ENCODE assay signal across 12 cellular contexts in genomic region chr2:241110607-241111442, GRCh38. TPM values are rescaled to one million over a fixed set of nuclear protein-coding genes. Genes with fewer than 3 reads are reported as not detected.
DNase-seq lines count a peak whose midpoint lies in the region; ATAC-seq, FAIRE-seq and TF ChIP-seq lines count a peak whose summit lies in the region.
"Had no signal": no experiment of that assay in that cellular context is flagged by ENCODE, and none has a peak within 500 bp of the region (broad histone marks: within the 10 kb centered on the region; RNA-seq: fewer than 3 reads in every experiment).

No MANE protein-coding gene starts in this region.

- H3K4me2 ChIP-seq in GM12878 (ENCODE audit: control insufficient read depth, insufficient read depth): peak overlapping the region; percentile 90

- H3K27ac ChIP-seq in CD4-positive, alpha-beta memory T cell (ENCODE audit: low read depth, low read length): peak overlapping the region; percentile 64
- peak overlapping the region; percentile 82 for H3K27ac ChIP-seq in GM12878 (ENCODE audit: control insufficient read depth, insufficient read depth)
- H3K27ac ChIP-seq: HL-60 had no signal

- ATAC-seq in GM18861 (IDR thresholded peaks at IDR 0.05; ENCODE audit: unreplicated experiment) (peak; percentile 31), HG03066 (IDR thresholded peaks at IDR 0.05; ENCODE audit: low read depth, unreplicated experiment) (peak; percentile 45), GM12878 (peak; percentile 79)
- ATAC-seq in natural killer cell treated with Interleukin-12 subunit alpha and Interleukin-12 subunit beta and Interleukin-15 and Interleukin-18, amount 100 ng/mL, for 72 hours: no peak

- peaks cover 60% of the 10 kb centered on the region for H3K4me1 ChIP-seq in CD4-positive, alpha-beta memory T cell (ENCODE audit: insufficient read depth, low read length)
- H3K4me1 ChIP-seq in GM12878 (ENCODE audit: control insufficient read depth, insufficient read depth, low read length): peaks cover 33% of the 10 kb centered on the region

- TF ChIP-seq RAD21 in GM12878 (IDR thresholded peaks at IDR 0.05; ENCODE audit: insufficient read depth, low read depth, low read length): no peak

- H3K4me3 Mint-ChIP-seq in CD4-positive, alpha-beta memory T cell: peak overlapping the region; percentile 89 to 98 (median 93)
- no peak overlapping the region for H3K4me3 Mint-ChIP-seq in natural killer cell treated with Interleukin-12 subunit alpha and Interleukin-12 subunit beta and Interleukin-15 and Interleukin-18, amount 100 ng/mL, for 72 hours

- H3K27ac Mint-ChIP-seq in CD4-positive, alpha-beta memory T cell: peak overlapping the region; percentile 93 to 99 (median 97)
- H3K27ac Mint-ChIP-seq in natural killer cell treated with Interleukin-12 subunit alpha and Interleukin-12 subunit beta and Interleukin-15 and Interleukin-18, amount 100 ng/mL, for 72 hours: no peak overlapping the region

- peak in 1 of 5 donors; percentile 33 for DNase-seq in CD4-positive, alpha-beta memory T cell
- DNase-seq in GM12878 (ENCODE audit: low read depth, low spot score) (no peak), HTR-8/SVneo (ENCODE audit: insufficient read length, low spot score) (no peak), NCI-H69 (lab: John Stamatoyannopoulos, UW) (no peak), T-helper 9 cell (no peak)
- no peak for DNase-seq in natural killer cell treated with Interleukin-12 subunit alpha and Interleukin-12 subunit beta and Interleukin-15 and Interleukin-18, amount 100 ng/mL, for 72 hours (ENCODE audit: low spot score)
- DNase-seq: activated gamma-delta T cell, NCI-H2107 had no signal

- TF ChIP-seq CTCF in GM12878 (IDR thresholded peaks at IDR 0.05 in 2 of 3, conservative IDR thresholded peaks at IDR 0.05 in 1 of 3; ENCODE audit: control insufficient read depth in 2 of 3, extremely low read depth in 1 of 3, insufficient read depth in 1 of 3, low read depth in 3 of 3, low read length in 3 of 3): no peak

- H3K27me3 Mint-ChIP-seq in CD4-positive, alpha-beta memory T cell: no peaks in the 10 kb centered on the region
- H3K27me3 Mint-ChIP-seq in natural killer cell treated with Interleukin-12 subunit alpha and Interleukin-12 subunit beta and Interleukin-15 and Interleukin-18, amount 100 ng/mL, for 72 hours: no peaks in the 10 kb centered on the region

- peaks cover 30% of the 10 kb centered on the region for H3K79me2 ChIP-seq in GM12878 (ENCODE audit: control insufficient read depth, insufficient read depth, low read length)

- no peaks in the 10 kb centered on the region for H3K27me3 ChIP-seq in CD4-positive, alpha-beta memory T cell (ENCODE audit: insufficient read depth, low read length)
- no peaks in the 10 kb centered on the region for H3K27me3 ChIP-seq in GM12878 (replicated peaks in 1 of 2; ENCODE audit: control insufficient read depth in 2 of 2, insufficient read depth in 2 of 2, low read length in 1 of 2)

- H3K9ac ChIP-seq in GM12878 (ENCODE audit: control insufficient read depth, insufficient read depth, low read length): peak overlapping the region; percentile 56

- H3K9me3 ChIP-seq in CD4-positive, alpha-beta memory T cell (ENCODE audit: control insufficient read depth in 1 of 2, low read length in 2 of 2): no peaks in the 10 kb centered on the region
- no peaks in the 10 kb centered on the region for H3K9me3 ChIP-seq in GM12878 (replicated peaks; ENCODE audit: control insufficient read depth, insufficient read depth, low read length)

- SMC1A ChIA-PET in GM12878 (lab: Charles Lee; ENCODE audit: uncharacterized antibody, unreplicated experiment): interaction anchor here (0.6 to 6.5 kb wide), 9 partner anchors 9 to 730 kb away, joined by 3 to 53 read pairs (median 6); partner anchors contain the start of genes MTERF4, PASK and PPP1R7

- intact Hi-C loops in CD4-positive, alpha-beta memory T cell (cut with micrococcal nuclease): loop anchor here (2.0 kb wide), 1 partner anchor 14 kb away; no protein-coding TSS in a partner anchor
- intact Hi-C loops in GM12878 (cut with micrococcal nuclease; ENCODE audit: unreplicated experiment): loop anchor here (1.0 kb wide), 1 partner anchor 16 kb away; no protein-coding TSS in a partner anchor

- H2AFZ ChIP-seq in GM12878 (ENCODE audit: control insufficient read depth, low read depth, low read length): peak overlapping the region; percentile 69

- peaks cover 0 to 6% (median 1%) of the 10 kb centered on the region in 8 donors for H3K9me3 Mint-ChIP-seq in CD4-positive, alpha-beta memory T cell
- H3K9me3 Mint-ChIP-seq in natural killer cell treated with Interleukin-12 subunit alpha and Interleukin-12 subunit beta and Interleukin-15 and Interleukin-18, amount 100 ng/mL, for 72 hours: no peaks in the 10 kb centered on the region

- WGBS in GM12878 (ENCODE audit: insufficient coverage, insufficient replicate concordance, low lambda C conversion rate, missing lambda C conversion rate): under 1% methylated on average over 19 of the region's 19 CpGs

- TF ChIP-seq POLR2A in GM12878 (IDR thresholded peaks at IDR 0.05; ENCODE audit: low read depth, low read length): peak; percentile 63

- POLR2A ChIA-PET in CD4-positive, alpha-beta memory T cell (lab: Charles Lee; ENCODE audit: partially characterized antibody): interaction anchor here (1.0 to 17.2 kb wide), 12 partner anchors 9 to 550 kb away, joined by 3 to 299 read pairs (median 8); partner anchors contain the start of genes DUSP28, HDLBP, MTERF4 and PASK
- POLR2A ChIA-PET in GM12878 (lab: Charles Lee): interaction anchor here (0.8 to 5.2 kb wide), 7 partner anchors 10 to 23 kb away, joined by 3 to 54 read pairs (median 4); partner anchors contain the start of gene MTERF4

- peaks cover 8% of the 10 kb centered on the region for H3K36me3 ChIP-seq in CD4-positive, alpha-beta memory T cell (ENCODE audit: insufficient read depth, low read length)
- H3K36me3 ChIP-seq in GM12878 (ENCODE audit: control insufficient read depth in 2 of 2, insufficient read depth in 2 of 2, low read length in 1 of 2): peaks cover 10 to 15% of the 10 kb centered on the region in 2 experiments; a peak in 3 of 4 replicates

- H4K20me1 ChIP-seq in GM12878 (ENCODE audit: control insufficient read depth, insufficient read depth): no peaks in the 10 kb centered on the region

- H3K4me1 Mint-ChIP-seq in CD4-positive, alpha-beta memory T cell: peaks cover 35 to 69% (median 53%) of the 10 kb centered on the region in 4 donors
- H3K4me1 Mint-ChIP-seq in natural killer cell treated with Interleukin-12 subunit alpha and Interleukin-12 subunit beta and Interleukin-15 and Interleukin-18, amount 100 ng/mL, for 72 hours (ENCODE audit: low read depth in 2 of 2): peaks cover 8 to 23% of the 10 kb centered on the region in 2 donors

- no TSS peak for BruUV-seq in GM12878 (replicated peaks; lab: Mats Ljungman, UMichigan)

- CTCF ChIA-PET in CD4-positive, alpha-beta memory T cell (lab: Charles Lee; ENCODE audit: partially characterized antibody): interaction anchor here (1.3 kb wide), 1 partner anchor 9 kb away, joined by 4 read pairs; the partner anchor contains the start of gene MTERF4
- CTCF ChIA-PET in GM12878 (lab: Yijun Ruan, JAX): interaction anchor here (1.1 to 2.0 kb wide), 6 partner anchors 10 to 39 kb away, joined by 3 to 10 read pairs (median 6); partner anchors contain the start of genes PASK and PPP1R7

- TF ChIP-seq EP300 in GM12878 (IDR thresholded peaks at IDR 0.05; ENCODE audit: borderline replicate concordance in 1 of 2, control insufficient read depth in 1 of 2, low read depth in 2 of 2, low read length in 2 of 2): no peak

- H3K4me3 ChIP-seq in CD4-positive, alpha-beta memory T cell (ENCODE audit: low read length in 2 of 2): peak overlapping the region; percentile 48 to 51
- peak overlapping the region; percentile 11; the same call in 1 of the 2 replicates for H3K4me3 ChIP-seq in GM12878

- FAIRE-seq in GM12878 (lab: Jason Lieb, UNC): peak; percentile 70
- no peak for FAIRE-seq in HTR-8/SVneo (lab: Jason Lieb, UNC)
- FAIRE-seq: endothelial cell of umbilical vein had no signal

- in situ Hi-C loops in GM12878 (cut with MboI): no loop called here

- RAD21 ChIA-PET in GM12878 (lab: Charles Lee; ENCODE audit: unreplicated experiment): interaction anchor here (0.6 to 4.9 kb wide), 11 partner anchors 10 to 207 kb away, joined by 3 to 43 read pairs (median 3); partner anchors contain the start of genes MTERF4, PASK and PPP1R7

- H3K36me3 Mint-ChIP-seq in CD4-positive, alpha-beta memory T cell: peaks cover 36 to 49% of the 10 kb centered on the region in 2 donors
- H3K36me3 Mint-ChIP-seq in natural killer cell treated with Interleukin-12 subunit alpha and Interleukin-12 subunit beta and Interleukin-15 and Interleukin-18, amount 100 ng/mL, for 72 hours: peaks cover 6% of the 10 kb centered on the region

RNA-seq across cellular contexts. Expression of gene MTERF4, which starts 8.7 kb away (rescaled TPM):
- 100 to 1,000 TPM; 204 to 227 TPM for total RNA-seq in CD4-positive, alpha-beta memory T cell
- 10 to 100 TPM; 44.6 to 56.6 TPM for polyA plus RNA-seq in CD4-positive, alpha-beta memory T cell
- 339 and 407 TPM in 2 replicates for total RNA-seq in GM12878 (2013; cell fraction: nucleolus; rRNA removed)
- total RNA-seq in GM12878 (2014; rRNA removed) (35.5 and 37.5 TPM in 2 replicates), GM12878 (2014; rRNA removed; fragmentation: Illumina TruSeq; extraction: Trizol) (52.0 and 56.3 TPM in 2 replicates), GM12878 (2021) (35.2 and 38.7 TPM in 2 replicates)
- polyA plus RNA-seq in GM12878 (2011; ENCODE audit: low read depth): 67.1 TPM
- polyA plus RNA-seq in GM12878 (2011; rRNA removed) (63.6 and 66.4 TPM in 2 replicates), GM12878 (2014; fragmentation: Illumina TruSeq; extraction: Trizol) (69.1 and 85.4 TPM in 2 replicates), GM12878 (2014; fragmentation: Nextera tagmentation; extraction: Ambion mirVana) (10 to 100 TPM; 36.7 to 45.0 TPM), GM12878 (2014; rRNA removed) (66.8 and 68.2 TPM in 2 replicates), GM12878 (2016; fragmentation: Nextera tagmentation; extraction: Ambion mirVana) (10 to 100 TPM; 44.7 to 46.0 TPM)
- polyA plus RNA-seq in GM12878 (2011; cell fraction: cytosol; rRNA removed): 46.3 and 47.5 TPM in 2 replicates
- 145 and 152 TPM in 2 replicates for polyA plus RNA-seq in GM12878 (2011; cell fraction: nucleus; rRNA removed)
- polyA plus RNA-seq in GM12878 (2012): 45.2 and 50.8 TPM in 2 replicates
- polyA minus RNA-seq in GM12878 (2011; rRNA and poly(A)+ RNA removed): 73.9 and 87.6 TPM in 2 replicates
- polyA minus RNA-seq in GM12878 (2011; cell fraction: cytosol; rRNA and poly(A)+ RNA removed): 16.7 and 18.6 TPM in 2 replicates
- 44.0 and 60.1 TPM in 2 replicates for polyA minus RNA-seq in GM12878 (2011; cell fraction: nucleus; rRNA and poly(A)+ RNA removed)
- total RNA-seq in natural killer cell treated with Interleukin-12 subunit alpha and Interleukin-12 subunit beta and Interleukin-15 and Interleukin-18, amount 100 ng/mL, for 72 hours: 10 to 100 TPM; 38.1 to 40.5 TPM

RNA-seq across cellular contexts. Expression of gene PASK, which starts 38.4 kb away (rescaled TPM):
- total RNA-seq in CD4-positive, alpha-beta memory T cell: 100 to 1,000 TPM; 290 to 309 TPM
- 10 to 100 TPM; 38.2 to 50.0 TPM for polyA plus RNA-seq in CD4-positive, alpha-beta memory T cell
- 112 and 123 TPM in 2 replicates for total RNA-seq in GM12878 (2013; cell fraction: nucleolus; rRNA removed)
- total RNA-seq in GM12878 (2014; rRNA removed) (32.6 and 35.2 TPM in 2 replicates), GM12878 (2014; rRNA removed; fragmentation: Illumina TruSeq; extraction: Trizol) (21.7 and 21.8 TPM in 2 replicates), GM12878 (2021) (49.6 and 54.9 TPM in 2 replicates)
- 19.5 TPM for polyA plus RNA-seq in GM12878 (2011; ENCODE audit: low read depth)
- polyA plus RNA-seq in GM12878 (2011; rRNA removed) (59.4 and 62.2 TPM in 2 replicates), GM12878 (2014; fragmentation: Illumina TruSeq; extraction: Trizol) (24.3 and 29.5 TPM in 2 replicates), GM12878 (2014; fragmentation: Nextera tagmentation; extraction: Ambion mirVana) (10 to 100 TPM in 1 of 2 experiments, 1 to 10 TPM in 1; 9.6 to 10.8 TPM), GM12878 (2014; rRNA removed) (36.7 and 42.0 TPM in 2 replicates), GM12878 (2016; fragmentation: Nextera tagmentation; extraction: Ambion mirVana) (10 to 100 TPM; 25.0 to 27.6 TPM)
- polyA plus RNA-seq in GM12878 (2011; cell fraction: cytosol; rRNA removed): 52.5 and 56.3 TPM in 2 replicates
- 182 and 212 TPM in 2 replicates for polyA plus RNA-seq in GM12878 (2011; cell fraction: nucleus; rRNA removed)
- 36.3 and 39.3 TPM in 2 replicates for polyA plus RNA-seq in GM12878 (2012)
- 40.8 and 57.0 TPM in 2 replicates for polyA minus RNA-seq in GM12878 (2011; rRNA and poly(A)+ RNA removed)
- 16.3 and 20.4 TPM in 2 replicates for polyA minus RNA-seq in GM12878 (2011; cell fraction: cytosol; rRNA and poly(A)+ RNA removed)
- polyA minus RNA-seq in GM12878 (2011; cell fraction: nucleus; rRNA and poly(A)+ RNA removed): 38.2 and 60.8 TPM in 2 replicates
- 10 to 100 TPM; 69.5 to 78.9 TPM for total RNA-seq in natural killer cell treated with Interleukin-12 subunit alpha and Interleukin-12 subunit beta and Interleukin-15 and Interleukin-18, amount 100 ng/mL, for 72 hours

RNA-seq across cellular contexts. Expression of gene PPP1R7, which starts 39.4 kb away (rescaled TPM):
- 10 to 100 TPM; 61.3 to 68.9 TPM for total RNA-seq in CD4-positive, alpha-beta memory T cell
- polyA plus RNA-seq in CD4-positive, alpha-beta memory T cell: 100 to 1,000 TPM; 114 to 119 TPM
- total RNA-seq in GM12878 (2013; cell fraction: nucleolus; rRNA removed): 33.8 and 144 TPM in 2 replicates
- total RNA-seq in GM12878 (2014; rRNA removed): 78.5 and 88.0 TPM in 2 replicates
- 85.7 and 87.8 TPM in 2 replicates for total RNA-seq in GM12878 (2014; rRNA removed; fragmentation: Illumina TruSeq; extraction: Trizol)
- total RNA-seq in GM12878 (2021): 76.9 and 84.3 TPM in 2 replicates
- 64.8 TPM for polyA plus RNA-seq in GM12878 (2011; ENCODE audit: low read depth)
- 123 and 157 TPM in 2 replicates for polyA plus RNA-seq in GM12878 (2011; rRNA removed)
- 52.0 and 59.3 TPM in 2 replicates for polyA plus RNA-seq in GM12878 (2011; cell fraction: cytosol; rRNA removed)
- 50.8 and 59.6 TPM in 2 replicates for polyA plus RNA-seq in GM12878 (2011; cell fraction: nucleus; rRNA removed)
- 86.5 and 102 TPM in 2 replicates for polyA plus RNA-seq in GM12878 (2012)
- 146 and 167 TPM in 2 replicates for polyA plus RNA-seq in GM12878 (2014; fragmentation: Illumina TruSeq; extraction: Trizol)
- 10 to 100 TPM; 81.4 to 82.8 TPM for polyA plus RNA-seq in GM12878 (2014; fragmentation: Nextera tagmentation; extraction: Ambion mirVana)
- polyA plus RNA-seq in GM12878 (2014; rRNA removed): 91.5 and 99.6 TPM in 2 replicates
- polyA plus RNA-seq in GM12878 (2016; fragmentation: Nextera tagmentation; extraction: Ambion mirVana): 100 to 1,000 TPM; 169 to 174 TPM
- 37.3 and 41.8 TPM in 2 replicates for polyA minus RNA-seq in GM12878 (2011; rRNA and poly(A)+ RNA removed)
- 22.7 and 48.7 TPM in 2 replicates for polyA minus RNA-seq in GM12878 (2011; cell fraction: cytosol; rRNA and poly(A)+ RNA removed)
- polyA minus RNA-seq in GM12878 (2011; cell fraction: nucleus; rRNA and poly(A)+ RNA removed): 19.1 and 32.2 TPM in 2 replicates
- total RNA-seq in natural killer cell treated with Interleukin-12 subunit alpha and Interleukin-12 subunit beta and Interleukin-15 and Interleukin-18, amount 100 ng/mL, for 72 hours: 100 to 1,000 TPM in 1 of 2 donors, 10 to 100 TPM in 1; 54.8 to 109 TPM

Comparison
In these comparisons a context has a peak if more than half of its experiments do, and no peak if none do; other contexts are left out.
1. H3K27ac Mint-ChIP-seq: peak in CD4-positive, alpha-beta memory T cell (7 of 7); none in natural killer cell treated with Interleukin-12 subunit alpha and Interleukin-12 subunit beta and Interleukin-15 and Interleukin-18, amount 100 ng/mL, for 72 hours (0 of 2).
2. ATAC-seq: peak in GM18861 (single experiment), HG03066 (single experiment) and GM12878 (single experiment); none in natural killer cell treated with Interleukin-12 subunit alpha and Interleukin-12 subunit beta and Interleukin-15 and Interleukin-18, amount 100 ng/mL, for 72 hours (0 of 2).